8 cellular contexts compared by ENCODE assay signal in genomic region chr20:23907579-23907978, GRCh38.
"Had no signal": no experiment of that assay in that cellular context is flagged by ENCODE, and none has a peak within 500 bp of the region (broad histone marks: within the 10 kb centered on the region; RNA-seq: fewer than 3 reads in every experiment).

No MANE protein-coding gene starts in this region.

- H3K27ac Mint-ChIP-seq: GM23338, H9, HFFc6 had no signal

- DNase-seq: GM23248, GOT3, H7, H9, HCEC 1CT, HFFc6 had no signal

- H3K9me3 ChIP-seq: HAP-1 had no signal

- H3K4me3 Mint-ChIP-seq: GM23338, H9, HFFc6 had no signal

- H3K4me1 ChIP-seq: HAP-1 had no signal

- H3K27ac ChIP-seq: GM23248 had no signal

- H3K36me3 ChIP-seq: HAP-1 had no signal

- H3K4me3 ChIP-seq: GM23248, GM23338, HAP-1 had no signal
